ENCODE assay signal across 9 cellular contexts in genomic region chr17:7236808-7237207, GRCh38. TPM values are rescaled to one million over a fixed set of nuclear protein-coding genes. Genes with fewer than 3 reads are reported as not detected.
DNase-seq lines count a peak whose midpoint lies in the region; ATAC-seq and FAIRE-seq lines count a peak whose summit lies in the region.
"Had no signal": no experiment of that assay in that cellular context is flagged by ENCODE, and none has a peak within 500 bp of the region (broad histone marks: within the 10 kb centered on the region; RNA-seq: fewer than 3 reads in every experiment).

No MANE protein-coding gene starts in this region.

- H3K9me3 Mint-ChIP-seq in T-helper 2 cell treated with Interferon-gamma antibody and Interleukin-4, amounts not matched to agents 5 μg/mL and 100 μg/mL, for 36 hours: no peaks in the 10 kb centered on the region
- no peaks in the 10 kb centered on the region for H3K9me3 Mint-ChIP-seq in activated T-helper 17 cell treated with anti-CD3 and anti-CD28 coated beads, Interleukin-2, amount 50 U/mL, for 72 hours
- no peaks in the 10 kb centered on the region for H3K9me3 Mint-ChIP-seq in immature natural killer cell
- H3K9me3 Mint-ChIP-seq in stimulated activated naive B cell treated with anti-CD40 and anti-IgM and Interleukin-4, amounts not matched to agents 10 μg/mL and 1 μg/mL and 100 μg/mL, for 72 hours: no peaks in the 10 kb centered on the region

- peaks cover 53% of the 10 kb centered on the region for H3K4me1 Mint-ChIP-seq in T-helper 2 cell treated with Interferon-gamma antibody and Interleukin-4, amounts not matched to agents 5 μg/mL and 100 μg/mL, for 36 hours (ENCODE audit: low read depth)
- peaks cover 52% of the 10 kb centered on the region for H3K4me1 Mint-ChIP-seq in activated T-helper 17 cell treated with anti-CD3 and anti-CD28 coated beads, Interleukin-2, amount 50 U/mL, for 72 hours
- H3K4me1 Mint-ChIP-seq in immature natural killer cell: peaks cover 66 to 77% of the 10 kb centered on the region in 2 donors
- H3K4me1 Mint-ChIP-seq in stimulated activated naive B cell treated with anti-CD40 and anti-IgM and Interleukin-4, amounts not matched to agents 10 μg/mL and 1 μg/mL and 100 μg/mL, for 72 hours: peaks cover 57 to 78% of the 10 kb centered on the region in 2 donors

- peaks cover 53% of the 10 kb centered on the region for H3K36me3 Mint-ChIP-seq in T-helper 2 cell treated with Interferon-gamma antibody and Interleukin-4, amounts not matched to agents 5 μg/mL and 100 μg/mL, for 36 hours (ENCODE audit: low read depth)
- H3K36me3 Mint-ChIP-seq in activated T-helper 17 cell treated with anti-CD3 and anti-CD28 coated beads, Interleukin-2, amount 50 U/mL, for 72 hours (ENCODE audit: low read depth): peaks cover 96% of the 10 kb centered on the region
- H3K36me3 Mint-ChIP-seq in immature natural killer cell: peaks cover 0 to 26% (median 4%) of the 10 kb centered on the region in 3 donors
- H3K36me3 Mint-ChIP-seq in stimulated activated naive B cell treated with anti-CD40 and anti-IgM and Interleukin-4, amounts not matched to agents 10 μg/mL and 1 μg/mL and 100 μg/mL, for 72 hours: peaks cover 48 to 66% of the 10 kb centered on the region in 2 donors

- peak overlapping the region; percentile 95 for H3K4me3 Mint-ChIP-seq in T-helper 2 cell treated with Interferon-gamma antibody and Interleukin-4, amounts not matched to agents 5 μg/mL and 100 μg/mL, for 36 hours
- H3K4me3 Mint-ChIP-seq in activated T-helper 17 cell treated with anti-CD3 and anti-CD28 coated beads, Interleukin-2, amount 50 U/mL, for 72 hours: peak overlapping the region; percentile 87
- H3K4me3 Mint-ChIP-seq in immature natural killer cell: peak overlapping the region; percentile 93 to 99 (median 98)
- peak overlapping the region; percentile 39 to 95 for H3K4me3 Mint-ChIP-seq in stimulated activated naive B cell treated with anti-CD40 and anti-IgM and Interleukin-4, amounts not matched to agents 10 μg/mL and 1 μg/mL and 100 μg/mL, for 72 hours

- H3K27ac Mint-ChIP-seq in T-helper 2 cell treated with Interferon-gamma antibody and Interleukin-4, amounts not matched to agents 5 μg/mL and 100 μg/mL, for 36 hours: peak overlapping the region; percentile 91
- H3K27ac Mint-ChIP-seq in activated T-helper 17 cell treated with anti-CD3 and anti-CD28 coated beads, Interleukin-2, amount 50 U/mL, for 72 hours: peak overlapping the region; percentile 41
- H3K27ac Mint-ChIP-seq in immature natural killer cell: peak overlapping the region; percentile 51 to 96 (median 84)
- peak overlapping the region; percentile 60 for H3K27ac Mint-ChIP-seq in stimulated activated naive B cell treated with anti-CD40 and anti-IgM and Interleukin-4, amounts not matched to agents 10 μg/mL and 1 μg/mL and 100 μg/mL, for 72 hours

- DNase-seq in T-helper 2 cell treated with Interferon-gamma antibody and Interleukin-4, amounts not matched to agents 5 μg/mL and 100 μg/mL, for 36 hours (ENCODE audit: low spot score): no peak
- no peak for DNase-seq in T-helper 2 cell
- DNase-seq in immature natural killer cell: no peak
- no peak for DNase-seq in stimulated activated naive B cell treated with anti-CD40 and anti-IgM and Interleukin-4, amounts not matched to agents 10 μg/mL and 1 μg/mL and 100 μg/mL, for 72 hours
- no peak for DNase-seq in GM19239 (ENCODE audit: insufficient read length, low spot score)
- DNase-seq in NCI-H2029 treated with DMSO at 0.1 percent for 48 hours (lab: John Stamatoyannopoulos, UW): no peak
- DNase-seq: ACHN had no signal

- ATAC-seq in activated T-helper 17 cell treated with anti-CD3 and anti-CD28 coated beads, Interleukin-2, amount 50 U/mL, for 72 hours (replicated peaks): no peak
- ATAC-seq in stimulated activated naive B cell treated with anti-CD40 and anti-IgM and Interleukin-4, amounts not matched to agents 10 μg/mL and 1 μg/mL and 100 μg/mL, for 72 hours (replicated peaks): no peak
- no peak for ATAC-seq in GM21367 (IDR thresholded peaks at IDR 0.05; ENCODE audit: unreplicated experiment)

- no peaks in the 10 kb centered on the region for H3K27me3 Mint-ChIP-seq in T-helper 2 cell treated with Interferon-gamma antibody and Interleukin-4, amounts not matched to agents 5 μg/mL and 100 μg/mL, for 36 hours (ENCODE audit: low read depth)
- no peaks in the 10 kb centered on the region for H3K27me3 Mint-ChIP-seq in activated T-helper 17 cell treated with anti-CD3 and anti-CD28 coated beads, Interleukin-2, amount 50 U/mL, for 72 hours
- peaks cover 12 to 25% (median 23%) of the 10 kb centered on the region in 3 donors for H3K27me3 Mint-ChIP-seq in immature natural killer cell (ENCODE audit: low read depth in 3 of 3)
- no peaks in the 10 kb centered on the region for H3K27me3 Mint-ChIP-seq in stimulated activated naive B cell treated with anti-CD40 and anti-IgM and Interleukin-4, amounts not matched to agents 10 μg/mL and 1 μg/mL and 100 μg/mL, for 72 hours

- FAIRE-seq in GM19239 (lab: Jason Lieb, UNC): no peak

RNA-seq across cellular contexts. Expression of gene PHF23, which starts 2.4 kb away (rescaled TPM):
- total RNA-seq in activated T-helper 17 cell treated with anti-CD3 and anti-CD28 coated beads, Interleukin-2, amount 50 U/mL, for 72 hours: 10 to 100 TPM; 43.5 to 52.3 TPM
- 10 to 100 TPM; 11.9 to 41.4 (median 17.7) TPM for polyA plus RNA-seq in immature natural killer cell

RNA-seq across cellular contexts. Expression of gene DVL2, which starts 2.5 kb away (rescaled TPM):
- total RNA-seq in activated T-helper 17 cell treated with anti-CD3 and anti-CD28 coated beads, Interleukin-2, amount 50 U/mL, for 72 hours: 10 to 100 TPM; 49.1 to 77.5 TPM
- polyA plus RNA-seq in immature natural killer cell: 10 to 100 TPM; 19.4 to 28.5 (median 25.2) TPM

RNA-seq across cellular contexts. Expression of gene GABARAP, which starts 5.4 kb away (rescaled TPM):
- 100 to 1,000 TPM; 190 to 239 TPM for total RNA-seq in activated T-helper 17 cell treated with anti-CD3 and anti-CD28 coated beads, Interleukin-2, amount 50 U/mL, for 72 hours
- 100 to 1,000 TPM; 764 to 982 (median 905) TPM for polyA plus RNA-seq in immature natural killer cell

RNA-seq across cellular contexts. Expression of gene CTDNEP1, which starts 14.7 kb away (rescaled TPM):
- 100 to 1,000 TPM; 152 to 209 TPM for total RNA-seq in activated T-helper 17 cell treated with anti-CD3 and anti-CD28 coated beads, Interleukin-2, amount 50 U/mL, for 72 hours
- polyA plus RNA-seq in immature natural killer cell: 10 to 100 TPM; 33.2 to 61.1 (median 57.8) TPM

RNA-seq across cellular contexts. Expression of gene ELP5, which starts 15.2 kb away (rescaled TPM):
- 10 to 100 TPM; 43.7 to 72.0 TPM for total RNA-seq in activated T-helper 17 cell treated with anti-CD3 and anti-CD28 coated beads, Interleukin-2, amount 50 U/mL, for 72 hours
- 100 to 1,000 TPM in 1 of 3 donors, 10 to 100 TPM in 2; 65.0 to 108 (median 89.0) TPM for polyA plus RNA-seq in immature natural killer cell

Comparison
In these comparisons a context has a peak if more than half of its experiments do, and no peak if none do; other contexts are left out.
1. H3K27ac Mint-ChIP-seq: peak in every context shown above with its lines; median percentile 91 in T-helper 2 cell treated with Interferon-gamma antibody and Interleukin-4, amounts not matched to agents 5 μg/mL and 100 μg/mL, for 36 hours; 84 in immature natural killer cell; 60 in stimulated activated naive B cell treated with anti-CD40 and anti-IgM and Interleukin-4, amounts not matched to agents 10 μg/mL and 1 μg/mL and 100 μg/mL, for 72 hours; 41 in activated T-helper 17 cell treated with anti-CD3 and anti-CD28 coated beads, Interleukin-2, amount 50 U/mL, for 72 hours.